In the genomic region with DNA sequence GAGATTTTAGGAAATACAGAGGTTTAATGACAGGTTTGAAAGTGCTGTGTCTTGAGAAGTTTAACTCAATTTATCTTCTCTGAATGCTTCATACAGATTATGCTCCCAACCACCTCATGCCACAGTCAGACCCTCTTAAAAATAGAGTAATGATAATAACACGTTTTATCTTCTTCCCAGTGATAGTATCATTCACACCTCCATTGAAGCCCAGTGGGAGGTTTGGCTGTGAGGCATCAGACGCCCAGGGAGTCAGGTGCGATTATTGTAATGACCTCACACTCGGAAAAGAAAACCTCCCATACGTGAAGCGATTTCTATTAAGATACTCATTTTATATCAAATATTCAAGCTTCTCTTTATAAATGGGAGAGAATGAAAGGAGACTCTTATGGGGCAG, we compare ENCODE assay signal across 25 cellular contexts.
"Had no signal": no experiment of that assay in that cellular context is flagged by ENCODE, and none has a peak within 500 bp of the region (broad histone marks: within the 10 kb centered on the region; RNA-seq: fewer than 3 reads in every experiment).

No MANE protein-coding gene starts in this region.

- H3K9me3 Mint-ChIP-seq: effector memory CD8-positive, alpha-beta T cell; neural crest cell; stimulated activated naive B cell treated with anti-CD40 and anti-IgM and Interleukin-4, amounts not matched to agents 10 μg/mL and 1 μg/mL and 100 μg/mL, for 72 hours; stimulated activated naive CD8-positive, alpha-beta T cell treated with anti-CD3 and anti-CD28 coated beads, Interleukin-15, amount 100 ng/mL, for 72 hours had no signal

- H3K36me3 ChIP-seq: esophagus muscularis mucosa, gastroesophageal sphincter, heart left ventricle, left lung, neutrophil, pancreas, right lobe of liver, suprapubic skin, transverse colon, upper lobe of right lung, uterus had no signal

- H3K9me3 ChIP-seq: esophagus muscularis mucosa, gastroesophageal sphincter, heart left ventricle, left lung, neutrophil, pancreas, right lobe of liver, suprapubic skin, transverse colon, upper lobe of right lung, uterus had no signal

- H3K27ac ChIP-seq: epithelial cell of prostate, esophagus muscularis mucosa, foreskin keratinocyte, gastroesophageal sphincter, heart left ventricle, hepatocyte, left lung, neutrophil, pancreas, right lobe of liver, suprapubic skin, transverse colon, upper lobe of right lung, uterus had no signal

- H3K4me2 ChIP-seq: hepatocyte had no signal

- DNase-seq: cortex of kidney; effector memory CD8-positive, alpha-beta T cell; foreskin keratinocyte; heart left ventricle; kidney; left lung; naive thymus-derived CD8-positive, alpha-beta T cell; pancreas; right lobe of liver; stimulated activated CD4-positive, alpha-beta T cell treated with anti-CD3 and anti-CD28 coated beads, Interleukin-15, amount 100 ng/mL, for 24 hours; stimulated activated CD4-positive, alpha-beta T cell treated with anti-CD3 and anti-CD28 coated beads, Interleukin-2, amount 100 ng/mL, for 48 hours; stimulated activated naive B cell treated with anti-CD40 and anti-IgM and Interleukin-4, amounts not matched to agents 10 μg/mL and 1 μg/mL and 100 μg/mL, for 72 hours; stimulated activated naive CD8-positive, alpha-beta T cell treated with anti-CD3 and anti-CD28 coated beads, Interleukin-15, amount 100 ng/mL, for 72 hours; transverse colon; upper lobe of right lung; uterus had no signal

- H3K27me3 Mint-ChIP-seq: effector memory CD8-positive, alpha-beta T cell; progenitor cell of endocrine pancreas; stimulated activated naive B cell treated with anti-CD40 and anti-IgM and Interleukin-4, amounts not matched to agents 10 μg/mL and 1 μg/mL and 100 μg/mL, for 72 hours; stimulated activated naive CD8-positive, alpha-beta T cell treated with anti-CD3 and anti-CD28 coated beads, Interleukin-15, amount 100 ng/mL, for 72 hours had no signal

- H3K4me3 Mint-ChIP-seq: effector memory CD8-positive, alpha-beta T cell; naive thymus-derived CD8-positive, alpha-beta T cell; neural crest cell; stimulated activated naive B cell treated with anti-CD40 and anti-IgM and Interleukin-4, amounts not matched to agents 10 μg/mL and 1 μg/mL and 100 μg/mL, for 72 hours; stimulated activated naive CD8-positive, alpha-beta T cell treated with anti-CD3 and anti-CD28 coated beads, Interleukin-15, amount 100 ng/mL, for 72 hours had no signal

- H2AFZ ChIP-seq: hepatocyte had no signal

- H3K27ac Mint-ChIP-seq: naive thymus-derived CD8-positive, alpha-beta T cell; progenitor cell of endocrine pancreas; stimulated activated naive CD8-positive, alpha-beta T cell treated with anti-CD3 and anti-CD28 coated beads, Interleukin-15, amount 100 ng/mL, for 72 hours had no signal

- H3K4me1 Mint-ChIP-seq: naive thymus-derived CD8-positive, alpha-beta T cell; stimulated activated naive CD8-positive, alpha-beta T cell treated with anti-CD3 and anti-CD28 coated beads, Interleukin-15, amount 100 ng/mL, for 72 hours had no signal

- H3K79me2 ChIP-seq: hepatocyte had no signal

- H3K4me3 ChIP-seq: esophagus muscularis mucosa, gastroesophageal sphincter, heart left ventricle, hepatocyte, left lung, pancreas, right lobe of liver, suprapubic skin, transverse colon, upper lobe of right lung, uterus had no signal

- H3K36me3 Mint-ChIP-seq: naive thymus-derived CD8-positive, alpha-beta T cell had no signal

- ATAC-seq: effector memory CD8-positive, alpha-beta T cell; foreskin keratinocyte; gastroesophageal sphincter; heart left ventricle; left cardiac atrium; left lung; naive thymus-derived CD8-positive, alpha-beta T cell; pancreas; stimulated activated naive B cell treated with anti-CD40 and anti-IgM and Interleukin-4, amounts not matched to agents 10 μg/mL and 1 μg/mL and 100 μg/mL, for 72 hours; stimulated activated naive CD8-positive, alpha-beta T cell treated with anti-CD3 and anti-CD28 coated beads, Interleukin-15, amount 100 ng/mL, for 72 hours; upper lobe of right lung had no signal

- H3K27me3 ChIP-seq: esophagus muscularis mucosa, foreskin keratinocyte, gastroesophageal sphincter, heart left ventricle, hepatocyte, left lung, neutrophil, pancreas, right lobe of liver, suprapubic skin, transverse colon, upper lobe of right lung, uterus had no signal

- H3K4me1 ChIP-seq: foreskin keratinocyte, pancreas had no signal
